ENCODE assay signal across 8 cellular contexts in genomic region chr12:57129311-57130288, GRCh38. TPM values are rescaled to one million over a fixed set of nuclear protein-coding genes. Genes with fewer than 3 reads are reported as not detected.
DNase-seq lines count a peak whose midpoint lies in the region; ATAC-seq and TF ChIP-seq lines count a peak whose summit lies in the region.
"Had no signal": no experiment of that assay in that cellular context is flagged by ENCODE, and none has a peak within 500 bp of the region (broad histone marks: within the 10 kb centered on the region; RNA-seq: fewer than 3 reads in every experiment).

No MANE protein-coding gene starts in this region.

- CTCF ChIA-PET in PC-9 (lab: Charles Lee), result interaction anchor here (0.6 to 1.0 kb wide), 4 partner anchors 17 to 52 kb away, joined by 3 to 10 read pairs (median 6); no protein-coding TSS in a partner anchor

- H2AFZ ChIP-seq in PC-9, result no peak overlapping the region

- H3K27ac Mint-ChIP-seq in stimulated activated effector memory CD8-positive, alpha-beta T cell treated with anti-CD3 and anti-CD28 coated beads, Interleukin-12 subunit alpha, Interleukin-12 subunit beta, amount 100 ng/mL, for 72 hours, result no peak overlapping the region

- peaks cover 15% of the 10 kb centered on the region for H3F3A ChIP-seq in PC-9 (ENCODE audit: insufficient read depth, low read depth)

- H3K36me3 Mint-ChIP-seq in stimulated activated effector memory CD8-positive, alpha-beta T cell treated with anti-CD3 and anti-CD28 coated beads, Interleukin-12 subunit alpha, Interleukin-12 subunit beta, amount 100 ng/mL, for 72 hours, result no peaks in the 10 kb centered on the region

- no TSS peak for BruUV-seq in PC-9 (replicated peaks; lab: Mats Ljungman, UMichigan)

- H3K4me1 Mint-ChIP-seq in stimulated activated effector memory CD8-positive, alpha-beta T cell treated with anti-CD3 and anti-CD28 coated beads, Interleukin-12 subunit alpha, Interleukin-12 subunit beta, amount 100 ng/mL, for 72 hours, result peaks cover 9% of the 10 kb centered on the region

- H3K9me3 Mint-ChIP-seq in stimulated activated effector memory CD8-positive, alpha-beta T cell treated with anti-CD3 and anti-CD28 coated beads, Interleukin-12 subunit alpha, Interleukin-12 subunit beta, amount 100 ng/mL, for 72 hours, result no peaks in the 10 kb centered on the region

- H3K36me3 ChIP-seq in PC-9 (ENCODE audit: low read depth), result no peaks in the 10 kb centered on the region

- peak overlapping the region; percentile 82 for H3K4me3 Mint-ChIP-seq in stimulated activated effector memory CD8-positive, alpha-beta T cell treated with anti-CD3 and anti-CD28 coated beads, Interleukin-12 subunit alpha, Interleukin-12 subunit beta, amount 100 ng/mL, for 72 hours

- H3K9me3 ChIP-seq in PC-9 (ENCODE audit: insufficient read depth, low read depth), result no peaks in the 10 kb centered on the region

- intact Hi-C loops in PC-9 (cut with micrococcal nuclease; ENCODE audit: unreplicated experiment), result no loop called here

- peak overlapping the region; percentile 87; the same call in 1 of the 2 replicates for H3K4me2 ChIP-seq in PC-9

- POLR2A ChIA-PET in PC-9 (lab: Charles Lee; ENCODE audit: unreplicated experiment), result interaction anchor here (0.6 to 0.7 kb wide), 2 partner anchors 37 to 111 kb away, joined by 3 to 4 read pairs; no protein-coding TSS in a partner anchor

- no peak for ATAC-seq in stimulated activated effector memory CD8-positive, alpha-beta T cell treated with anti-CD3 and anti-CD28 coated beads, Interleukin-12 subunit alpha, Interleukin-12 subunit beta, amount 100 ng/mL, for 72 hours
- no peak for ATAC-seq in activated CD4-positive, CD25-positive, alpha-beta regulatory T cell treated with anti-CD3 and anti-CD28 coated beads, Interleukin-2, amount 50 U/mL, for 24 hours

- H3K79me2 ChIP-seq in PC-9 (ENCODE audit: low read depth), result no peaks in the 10 kb centered on the region

- H3K4me3 ChIP-seq in PC-9 (no peak overlapping the region; the same call in 1 of the 2 replicates), fibroblast of mammary gland (ENCODE audit: control insufficient read depth, low read depth, low read length) (peak overlapping the region; percentile 59)

- no peaks in the 10 kb centered on the region for H4K20me1 ChIP-seq in PC-9 (ENCODE audit: insufficient read depth)

- no peaks in the 10 kb centered on the region for H3K27me3 ChIP-seq in PC-9 (ENCODE audit: insufficient read depth, low read depth)

- no peaks in the 10 kb centered on the region for H3K9me2 ChIP-seq in PC-9 (ENCODE audit: insufficient read depth)

- no peak for TF ChIP-seq CTCF in PC-9 (conservative IDR thresholded peaks at IDR 0.05)
- no peak for TF ChIP-seq CTCF in fibroblast of mammary gland (conservative IDR thresholded peaks at IDR 0.05; ENCODE audit: control insufficient read depth, insufficient read depth, low read depth, low read length)

- DNase-seq in PC-9 (no peak), fibroblast of mammary gland (ENCODE audit: low read depth) (peak; percentile 74), NCI-H2196 treated with DMSO at 0.1 percent for 48 hours (lab: John Stamatoyannopoulos, UW; ENCODE audit: unreplicated experiment) (no peak), iPS-NIHi7 (ENCODE audit: extremely low spot score) (no peak)
- no peak for DNase-seq in stimulated activated effector memory CD8-positive, alpha-beta T cell treated with anti-CD3 and anti-CD28 coated beads, Interleukin-12 subunit alpha, Interleukin-12 subunit beta, amount 100 ng/mL, for 72 hours (ENCODE audit: low spot score in 2 of 2)

- H3K4me1 ChIP-seq in PC-9 (replicated peaks; ENCODE audit: insufficient read depth), result peaks cover 8% of the 10 kb centered on the region

- no peak overlapping the region for H3K27ac ChIP-seq in PC-9

RNA-seq across cellular contexts. Expression of gene LRP1, which starts 1.3 kb away (rescaled TPM):
- total RNA-seq in PC-9 (2021), result 51.4 and 70.1 TPM in 2 replicates

RNA-seq across cellular contexts. Expression of gene LRP1-AS, which starts 17.8 kb away (rescaled TPM):
- not detected in 2 replicates for total RNA-seq in PC-9 (2021)
- total RNA-seq: subcutaneous adipose tissue; T-helper 1 cell treated with Interleukin-12 subunit alpha and Interleukin-12 subunit beta and Interleukin-4 antibody, amounts not matched to agents 30 ng/mL and 1 ng/mL, for 36 hours had no signal

RNA-seq across cellular contexts. Expression of gene STAT6, which starts 18.4 kb away (rescaled TPM):
- total RNA-seq in PC-9 (2021), result 112 and 122 TPM in 2 replicates

RNA-seq across cellular contexts. Expression of gene NAB2, which starts 40.7 kb away (rescaled TPM):
- total RNA-seq in PC-9 (2021), result 13.8 and 20.2 TPM in 2 replicates

RNA-seq across cellular contexts. Expression of gene NEMP1, which starts 51.0 kb away (rescaled TPM):
- total RNA-seq in PC-9 (2021), result 28.9 and 36.6 TPM in 2 replicates
